In the genomic region with DNA sequence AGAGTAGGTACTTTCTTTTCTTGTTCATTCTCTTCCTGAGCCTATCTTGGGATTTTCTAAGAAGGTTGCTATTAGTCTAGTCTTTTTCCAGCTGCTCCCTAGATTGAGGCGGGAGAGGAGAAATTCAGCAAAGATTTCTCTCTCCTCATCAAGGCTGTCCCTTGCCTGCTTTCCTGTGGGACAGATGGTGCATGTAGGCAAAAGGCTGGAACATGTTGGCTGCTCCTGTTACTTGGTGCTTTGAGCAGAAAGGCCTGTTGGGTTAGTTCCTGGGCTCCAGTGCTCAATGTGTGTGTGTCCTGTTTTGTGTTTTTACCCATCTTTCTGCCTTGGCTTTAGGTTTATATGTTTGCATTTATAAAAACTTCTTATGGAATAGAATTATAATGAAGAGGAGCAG, we compare ENCODE assay signal across 27 cellular contexts.
"Had no signal": no experiment of that assay in that cellular context is flagged by ENCODE, and none has a peak within 500 bp of the region (broad histone marks: within the 10 kb centered on the region; RNA-seq: fewer than 3 reads in every experiment).

No MANE protein-coding gene starts in this region.

- H3K27ac ChIP-seq: gastroesophageal sphincter, right atrium auricular region, uterus had no signal

- FAIRE-seq: colon, endometrium had no signal

- H3K4me1 ChIP-seq: right atrium auricular region, uterus had no signal

- H3K4me3 Mint-ChIP-seq: activated CD4-positive, alpha-beta memory T cell treated with anti-CD3 and anti-CD28 coated beads, Interleukin-2, amount 10 ng/mL, durations not matched to agents 7 days and 5 days; activated CD4-positive, alpha-beta T cell treated with anti-CD3 and anti-CD28 coated beads, Interleukin-2, amount 10 ng/mL, durations not matched to agents 7 days and 5 days; activated naive CD4-positive, alpha-beta T cell treated with anti-CD3 and anti-CD28 coated beads, Interleukin-2, amount 10 ng/mL, durations not matched to agents 7 days and 5 days; activated naive CD8-positive, alpha-beta T cell treated with anti-CD3 and anti-CD28 coated beads, Interleukin-2, amount 10 ng/mL, durations not matched to agents 7 days and 5 days; activated T-cell treated with anti-CD3 and anti-CD28 coated beads, Interleukin-2, amount 50 U/mL, for 24 hours; immature natural killer cell; naive thymus-derived CD8-positive, alpha-beta T cell; neural crest cell; T-helper 17 cell; type B pancreatic cell had no signal

- H3K27ac Mint-ChIP-seq: activated CD4-positive, alpha-beta memory T cell treated with anti-CD3 and anti-CD28 coated beads, Interleukin-2, amount 10 ng/mL, durations not matched to agents 7 days and 5 days; activated CD4-positive, alpha-beta T cell treated with anti-CD3 and anti-CD28 coated beads, Interleukin-2, amount 10 ng/mL, durations not matched to agents 7 days and 5 days; activated naive CD4-positive, alpha-beta T cell treated with anti-CD3 and anti-CD28 coated beads, Interleukin-2, amount 10 ng/mL, durations not matched to agents 7 days and 5 days; activated T-cell treated with anti-CD3 and anti-CD28 coated beads, Interleukin-2, amount 50 U/mL, for 24 hours; immature natural killer cell; naive thymus-derived CD8-positive, alpha-beta T cell; T-helper 17 cell; type B pancreatic cell had no signal

- H3K36me3 ChIP-seq: gastroesophageal sphincter, right atrium auricular region, uterus had no signal

- H3K27me3 Mint-ChIP-seq: activated CD4-positive, alpha-beta memory T cell treated with anti-CD3 and anti-CD28 coated beads, Interleukin-2, amount 10 ng/mL, durations not matched to agents 7 days and 5 days; activated CD4-positive, alpha-beta T cell treated with anti-CD3 and anti-CD28 coated beads, Interleukin-2, amount 10 ng/mL, durations not matched to agents 7 days and 5 days; activated naive CD4-positive, alpha-beta T cell treated with anti-CD3 and anti-CD28 coated beads, Interleukin-2, amount 10 ng/mL, durations not matched to agents 7 days and 5 days; activated naive CD8-positive, alpha-beta T cell treated with anti-CD3 and anti-CD28 coated beads, Interleukin-2, amount 10 ng/mL, durations not matched to agents 7 days and 5 days; activated T-cell treated with anti-CD3 and anti-CD28 coated beads, Interleukin-2, amount 50 U/mL, for 24 hours; naive thymus-derived CD8-positive, alpha-beta T cell; T-helper 17 cell; type B pancreatic cell had no signal

- H3K27me3 ChIP-seq: gastroesophageal sphincter, right atrium auricular region, uterus had no signal

- ATAC-seq: gastroesophageal sphincter; naive thymus-derived CD8-positive, alpha-beta T cell; T-helper 17 cell had no signal

- DNase-seq: activated CD4-positive, alpha-beta memory T cell treated with anti-CD3 and anti-CD28 coated beads, Interleukin-2, amount 10 ng/mL, durations not matched to agents 7 days and 5 days; activated CD4-positive, alpha-beta T cell treated with anti-CD3 and anti-CD28 coated beads for 1 hour; activated CD4-positive, alpha-beta T cell treated with anti-CD3 and anti-CD28 coated beads, Interleukin-2, amount 10 ng/mL, durations not matched to agents 7 days and 5 days; activated CD8-positive, alpha-beta memory T cell treated with anti-CD3 and anti-CD28 coated beads, Interleukin-2, amount 50 U/mL, for 48 hours; activated gamma-delta T cell; activated naive CD4-positive, alpha-beta T cell treated with anti-CD3 and anti-CD28 coated beads, Interleukin-2, amount 10 ng/mL, durations not matched to agents 7 days and 5 days; activated naive CD8-positive, alpha-beta T cell treated with anti-CD3 and anti-CD28 coated beads, Interleukin-2, amount 10 ng/mL, durations not matched to agents 7 days and 5 days; activated T-cell treated with anti-CD3 and anti-CD28 coated beads, Interleukin-2, amount 50 U/mL, for 24 hours; effector CD4-positive, alpha-beta T cell; erythroblast; head of caudate nucleus; immature natural killer cell; naive thymus-derived CD8-positive, alpha-beta T cell; occipital lobe; stimulated activated CD4-positive, alpha-beta T cell treated with anti-CD3 and anti-CD28 coated beads, Interleukin-15, amount 100 ng/mL, for 24 hours; stimulated activated CD4-positive, alpha-beta T cell treated with anti-CD3 and anti-CD28 coated beads, Interleukin-2, amount 100 ng/mL, for 24 hours; stimulated activated naive CD4-positive, alpha-beta T cell; T-helper 17 cell; T1000; uterus had no signal

- H3K9me3 ChIP-seq: gastroesophageal sphincter, right atrium auricular region, uterus had no signal

- H3K4me3 ChIP-seq: gastroesophageal sphincter, right atrium auricular region, smooth muscle cell, uterus had no signal

- H3K4me2 ChIP-seq: smooth muscle cell had no signal

- H3K36me3 Mint-ChIP-seq: activated naive CD4-positive, alpha-beta T cell treated with anti-CD3 and anti-CD28 coated beads, Interleukin-2, amount 10 ng/mL, durations not matched to agents 7 days and 5 days; immature natural killer cell; type B pancreatic cell had no signal

- H3K4me1 Mint-ChIP-seq: activated CD4-positive, alpha-beta memory T cell treated with anti-CD3 and anti-CD28 coated beads, Interleukin-2, amount 10 ng/mL, durations not matched to agents 7 days and 5 days; activated CD4-positive, alpha-beta T cell treated with anti-CD3 and anti-CD28 coated beads, Interleukin-2, amount 10 ng/mL, durations not matched to agents 7 days and 5 days; activated naive CD4-positive, alpha-beta T cell treated with anti-CD3 and anti-CD28 coated beads, Interleukin-2, amount 10 ng/mL, durations not matched to agents 7 days and 5 days; activated naive CD8-positive, alpha-beta T cell treated with anti-CD3 and anti-CD28 coated beads, Interleukin-2, amount 10 ng/mL, durations not matched to agents 7 days and 5 days; immature natural killer cell; naive thymus-derived CD8-positive, alpha-beta T cell; T-helper 17 cell had no signal

- H3K9me3 Mint-ChIP-seq: neural crest cell, type B pancreatic cell had no signal
